ENCODE assay signal across 9 cellular contexts in genomic region chr1:71587961-71588360, GRCh38.
DNase-seq lines count a peak whose midpoint lies in the region; ATAC-seq and TF ChIP-seq lines count a peak whose summit lies in the region.
"Had no signal": no experiment of that assay in that cellular context is flagged by ENCODE, and none has a peak within 500 bp of the region (broad histone marks: within the 10 kb centered on the region; RNA-seq: fewer than 3 reads in every experiment).

No MANE protein-coding gene starts in this region.

- no peaks in the 10 kb centered on the region for H3K27me3 ChIP-seq in GM23338 (ENCODE audit: insufficient read depth)
- H3K27me3 ChIP-seq in right atrium auricular region: no peaks in the 10 kb centered on the region
- no peaks in the 10 kb centered on the region for H3K27me3 ChIP-seq in MG63

- DNase-seq in AG08395 (ENCODE audit: low spot score): peak; percentile 22
- peak; percentile 15 for DNase-seq in GM23338 (ENCODE audit: low spot score)
- no peak for DNase-seq in right atrium auricular region (ENCODE audit: low spot score)
- DNase-seq in activated T-cell treated with anti-CD3 and anti-CD28 coated beads for 4 hours: no peak
- no peak for DNase-seq in MG63
- no peak for DNase-seq in mesothelial cell of epicardium (ENCODE audit: low spot score in 2 of 2, unreplicated experiment in 2 of 2)
- no peak for DNase-seq in NCI-H226
- DNase-seq: activated B cell treated with CpG ODN at 0.5 μM for 24 hours had no signal

- H3F3A ChIP-seq in GM23338 (replicated peaks; ENCODE audit: low read depth): no peaks in the 10 kb centered on the region

- no peaks in the 10 kb centered on the region for H3K79me2 ChIP-seq in GM23338 (replicated peaks; ENCODE audit: insufficient read depth)

- peak; percentile 45 to 53 for TF ChIP-seq CTCF in GM23338 (conservative IDR thresholded peaks at IDR 0.05; ENCODE audit: low read depth in 2 of 2)
- peak; percentile 27 to 62 for TF ChIP-seq CTCF in right atrium auricular region (IDR thresholded peaks at IDR 0.05)
- no peak for TF ChIP-seq CTCF in mesothelial cell of epicardium (IDR thresholded peaks at IDR 0.05; ENCODE audit: unreplicated experiment)

- H3K27me3 Mint-ChIP-seq in GM23338 (ENCODE audit: insufficient read depth, low read depth, poor library complexity) (peaks cover 2% of the 10 kb centered on the region), mesothelial cell of epicardium (ENCODE audit: low read depth) (no peaks in the 10 kb centered on the region)
- H3K27me3 Mint-ChIP-seq: activated B cell treated with CpG ODN at 0.5 μM for 24 hours had no signal

- H3K4me2 ChIP-seq in GM23338: no peak overlapping the region

- H3K9me2 ChIP-seq in GM23338 (ENCODE audit: insufficient read depth): no peaks in the 10 kb centered on the region

- H3K4me3 ChIP-seq in GM23338 (no peak overlapping the region), right atrium auricular region (no peak overlapping the region), MG63 (no peak overlapping the region)

- no peak overlapping the region for H2AFZ ChIP-seq in GM23338

- no peaks in the 10 kb centered on the region for H4K20me1 ChIP-seq in GM23338 (replicated peaks; ENCODE audit: insufficient read depth)

- H3K9me3 ChIP-seq in right atrium auricular region: no peaks in the 10 kb centered on the region
- H3K9me3 ChIP-seq in MG63: no peaks in the 10 kb centered on the region

- no peak for ATAC-seq in GM23338
- peak; percentile 61; the same call in 1 of the 3 replicates for ATAC-seq in SK-N-SH treated with all-trans-retinoic acid at 6 μM for 48 hours

- H3K27ac Mint-ChIP-seq in GM23338: no peak overlapping the region
- no peak overlapping the region for H3K27ac Mint-ChIP-seq in mesothelial cell of epicardium
- H3K27ac Mint-ChIP-seq: activated B cell treated with CpG ODN at 0.5 μM for 24 hours had no signal

- H3K9me3 Mint-ChIP-seq in GM23338: no peaks in the 10 kb centered on the region
- H3K9me3 Mint-ChIP-seq in mesothelial cell of epicardium: no peaks in the 10 kb centered on the region
- H3K9me3 Mint-ChIP-seq: activated B cell treated with CpG ODN at 0.5 μM for 24 hours had no signal

- H3K27ac ChIP-seq in GM23338 (ENCODE audit: low read depth) (no peak overlapping the region), right atrium auricular region (no peak overlapping the region)

- H3K4me1 Mint-ChIP-seq in GM23338: peaks cover 7% of the 10 kb centered on the region; the same call in 2 of the 3 replicates
- H3K4me1 Mint-ChIP-seq in mesothelial cell of epicardium: no peaks in the 10 kb centered on the region
- H3K4me1 Mint-ChIP-seq: activated B cell treated with CpG ODN at 0.5 μM for 24 hours had no signal

- peaks cover 8% of the 10 kb centered on the region; the same call in 1 of the 2 replicates for H3K4me1 ChIP-seq in GM23338 (ENCODE audit: insufficient read depth)
- H3K4me1 ChIP-seq in right atrium auricular region: no peaks in the 10 kb centered on the region

- H3K36me3 ChIP-seq in GM23338 (ENCODE audit: insufficient read depth): no peaks in the 10 kb centered on the region
- H3K36me3 ChIP-seq in right atrium auricular region: no peaks in the 10 kb centered on the region
- H3K36me3 ChIP-seq in MG63: no peaks in the 10 kb centered on the region

- H3K36me3 Mint-ChIP-seq in GM23338 (ENCODE audit: low read depth): no peaks in the 10 kb centered on the region
- H3K36me3 Mint-ChIP-seq in mesothelial cell of epicardium: no peaks in the 10 kb centered on the region

- no peak overlapping the region for H3K4me3 Mint-ChIP-seq in GM23338
- H3K4me3 Mint-ChIP-seq in mesothelial cell of epicardium: no peak overlapping the region
- H3K4me3 Mint-ChIP-seq: activated B cell treated with CpG ODN at 0.5 μM for 24 hours had no signal

TF ChIP-seq in GM23338, 12 proteins besides CTCF, POLR2A, EP300 and RAD21 (continues in another document):
- no peak for TF ChIP-seq EZH2 (IDR thresholded peaks at IDR 0.05; ENCODE audit: low read depth, unreplicated experiment)
- TF ChIP-seq STAT1 (IDR thresholded peaks at IDR 0.05; ENCODE audit: unreplicated experiment): no peak

TF ChIP-seq in SK-N-SH treated with all-trans-retinoic acid at 6 μM for 48 hours, 23 proteins besides CTCF, POLR2A, EP300 and RAD21:
- TF ChIP-seq ZC3H10 (CRISPR knock-in tag; IDR thresholded peaks at IDR 0.05): no peak
TF ChIP-seq in SK-N-SH treated with all-trans-retinoic acid at 6 μM for 48 hours: peak in this region for 0.

Comparison
In these comparisons a context has a peak if more than half of its experiments do, and no peak if none do; other contexts are left out.
1. DNase-seq: peak in AG08395 (single experiment) and GM23338 (single experiment); none in right atrium auricular region (single experiment), activated T-cell treated with anti-CD3 and anti-CD28 coated beads for 4 hours (single experiment), MG63 (single experiment), mesothelial cell of epicardium (0 of 2) and NCI-H226 (single experiment).